ENCODE assay signal across 17 cellular contexts in genomic region chr5:91642592-91642991, GRCh38.
DNase-seq lines count a peak whose midpoint lies in the region; ATAC-seq and TF ChIP-seq lines count a peak whose summit lies in the region.
"Had no signal": no experiment of that assay in that cellular context is flagged by ENCODE, and none has a peak within 500 bp of the region (broad histone marks: within the 10 kb centered on the region; RNA-seq: fewer than 3 reads in every experiment).

No MANE protein-coding gene starts in this region.

- CTCF ChIA-PET in SK-N-SH (lab: Yijun Ruan, JAX) (interaction anchor here (0.7 to 2.3 kb wide), 22 partner anchors 9 to 1940 kb away, joined by 3 to 11 read pairs (median 5); partner anchors contain the start of gene NR2F1), Panc1 (lab: Charles Lee) (interaction anchor here (0.5 to 1.7 kb wide), 4 partner anchors 223 to 1959 kb away, joined by 3 to 8 read pairs (median 4); no protein-coding TSS in a partner anchor), HEK293T (lab: Yijun Ruan, JAX) (interaction anchor here (1.1 kb wide), 1 partner anchor 65 kb away, joined by 3 read pairs; no protein-coding TSS in a partner anchor)

- no peak overlapping the region for H3K4me2 ChIP-seq in SK-N-SH

- H3K4me1 ChIP-seq in SK-N-SH (ENCODE audit: control insufficient read depth in 1 of 2, insufficient read depth in 2 of 2, low read depth in 1 of 2, low read length in 1 of 2) (peaks cover 0 to 6% of the 10 kb centered on the region in 2 experiments; a peak in 2 of 4 replicates), Panc1 (ENCODE audit: control insufficient read depth, insufficient read depth, low read length) (peaks cover 11% of the 10 kb centered on the region), ascending aorta (no peaks in the 10 kb centered on the region)
- H3K4me1 ChIP-seq: Caco-2, HAP-1 had no signal

- intact Hi-C loops in Panc1 (cut with micrococcal nuclease; ENCODE audit: unreplicated experiment) (loop anchor here (10.0 kb wide), 2 partner anchors 232 to 1942 kb away; partner anchors contain the start of genes NR2F1 and NR2F1-AS1), ascending aorta (cut with DNase I) (no loop called here)

- H3K27me3 ChIP-seq in SK-N-SH (ENCODE audit: insufficient read depth) (no peaks in the 10 kb centered on the region), Panc1 (ENCODE audit: control insufficient read depth, insufficient read depth, low read length) (no peaks in the 10 kb centered on the region), ascending aorta (no peaks in the 10 kb centered on the region)

- no peaks in the 10 kb centered on the region for H4K20me1 ChIP-seq in SK-N-SH (ENCODE audit: insufficient read depth)

- DNase-seq in SK-N-SH (no peak), Panc1 (ENCODE audit: low read depth, low spot score) (no peak), middle frontal gyrus (ENCODE audit: extremely low spot score, low spot score) (peak; percentile 21), ascending aorta (ENCODE audit: low spot score in 2 of 2) (no peak), HEK293T (ENCODE audit: extremely low spot score) (no peak), NCI-H524 (lab: John Stamatoyannopoulos, UW) (no peak)
- DNase-seq: AML-193; Caco-2; CD4-positive, alpha-beta T cell; DMS153; HFFc6; IMR-90 had no signal

- in situ Hi-C loops in Panc1 (cut with HindIII; ENCODE audit: low pct_unique_long_range_greater_than_20kb, low sequenced_read_pairs): no loop called here

- H3K4me3 ChIP-seq in SK-N-SH (ENCODE audit: low read depth in 2 of 2, low read length in 1 of 2): no peak overlapping the region
- H3K4me3 ChIP-seq in Panc1 (ENCODE audit: low read depth in 2 of 2, low read length in 2 of 2): no peak overlapping the region
- H3K4me3 ChIP-seq in ascending aorta: no peak overlapping the region
- H3K4me3 ChIP-seq: GM12878, HAP-1, K562 had no signal

- no peaks in the 10 kb centered on the region for H3K36me3 ChIP-seq in SK-N-SH (replicated peaks in 1 of 2; ENCODE audit: control insufficient read depth in 1 of 2, insufficient read depth in 2 of 2, low read length in 1 of 2)
- H3K36me3 ChIP-seq in Panc1 (ENCODE audit: control insufficient read depth, insufficient read depth, low read length): no peaks in the 10 kb centered on the region
- no peaks in the 10 kb centered on the region for H3K36me3 ChIP-seq in ascending aorta
- H3K36me3 ChIP-seq: HAP-1 had no signal

- H3K27ac ChIP-seq in SK-N-SH (ENCODE audit: low read depth in 2 of 2, low read length in 1 of 2) (no peak overlapping the region), Panc1 (ENCODE audit: low read length) (peak overlapping the region; percentile 70), ascending aorta (no peak overlapping the region)
- H3K27ac ChIP-seq: C4-2B had no signal

- H2AFZ ChIP-seq in SK-N-SH (ENCODE audit: low read depth): no peak overlapping the region

- POLR2A ChIA-PET in SK-N-SH (lab: Yijun Ruan, JAX) (no interaction called here), Panc1 (lab: Charles Lee) (no interaction called here), HEK293T (lab: Yijun Ruan, JAX) (no interaction called here)

- peaks cover 6% of the 10 kb centered on the region for H3F3A ChIP-seq in SK-N-SH (replicated peaks; ENCODE audit: insufficient read depth)

- TF ChIP-seq RAD21 in SK-N-SH (IDR thresholded peaks at IDR 0.05; ENCODE audit: low read length): no peak

- ATAC-seq in SK-N-SH treated with all-trans-retinoic acid at 6 μM for 48 hours (peak; percentile 45; the same call in 2 of the 3 replicates), Panc1 (no peak)
- ATAC-seq: GM12878, K562 had no signal

- H3K79me2 ChIP-seq in SK-N-SH (ENCODE audit: insufficient read depth): no peaks in the 10 kb centered on the region

- no peak overlapping the region for H3K9ac ChIP-seq in SK-N-SH

- no peak for TF ChIP-seq EP300 in SK-N-SH (IDR thresholded peaks at IDR 0.05; ENCODE audit: borderline replicate concordance in 1 of 2, low read depth in 1 of 2, low read length in 1 of 2)

- TF ChIP-seq CTCF in SK-N-SH (IDR thresholded peaks at IDR 0.05) (no peak), Panc1 (IDR thresholded peaks at IDR 0.05) (no peak), ascending aorta (IDR thresholded peaks at IDR 0.05) (no peak)

- no TSS peak for BruUV-seq in Panc1 (replicated peaks; lab: Mats Ljungman, UMichigan)

- no peaks in the 10 kb centered on the region for H3K9me3 ChIP-seq in SK-N-SH
- no peaks in the 10 kb centered on the region for H3K9me3 ChIP-seq in Panc1 (ENCODE audit: control insufficient read depth, insufficient read depth, low read depth, low read length)
- H3K9me3 ChIP-seq in ascending aorta: no peaks in the 10 kb centered on the region
- H3K9me3 ChIP-seq: Caco-2, HAP-1 had no signal

- WGBS in SK-N-SH (ENCODE audit: low lambda C conversion rate): 64% methylated on average over 5 of the region's 5 CpGs

- H3K9me2 ChIP-seq in SK-N-SH: no peaks in the 10 kb centered on the region

TF ChIP-seq in SK-N-SH treated with all-trans-retinoic acid at 6 μM for 48 hours, 23 proteins besides CTCF, POLR2A, EP300 and RAD21:
- TF ChIP-seq ZFP30 (CRISPR knock-in tag; IDR thresholded peaks at IDR 0.05) (no peak), ZFP3 (CRISPR knock-in tag; IDR thresholded peaks at IDR 0.05) (no peak)

TF ChIP-seq in SK-N-SH, 30 proteins besides CTCF, POLR2A, EP300 and RAD21 (continues in another document):
- TF ChIP-seq NFIC (IDR thresholded peaks at IDR 0.05; ENCODE audit: borderline replicate concordance) (no peak), EZH2phosphoT487 (IDR thresholded peaks at IDR 0.05; ENCODE audit: borderline replicate concordance, low read depth) (no peak), FOXJ3 (CRISPR knock-in tag; IDR thresholded peaks at IDR 0.05) (no peak), SIN3A (IDR thresholded peaks at IDR 0.05; ENCODE audit: borderline replicate concordance, low read depth, low read length) (no peak), PBX3 (IDR thresholded peaks at IDR 0.05) (no peak), ZBTB33 (IDR thresholded peaks at IDR 0.05; ENCODE audit: borderline replicate concordance, low read depth) (no peak), MEF2A (IDR thresholded peaks at IDR 0.05; ENCODE audit: borderline replicate concordance, low read depth) (no peak), SMC3 (IDR thresholded peaks at IDR 0.05; ENCODE audit: low read depth, low read length) (no peak)

TF ChIP-seq in HEK293T, 16 proteins besides CTCF, POLR2A, EP300 and RAD21:
- TF ChIP-seq L3MBTL2 (conservative IDR thresholded peaks at IDR 0.05) (no peak), LEF1 (IDR thresholded peaks at IDR 0.05; ENCODE audit: borderline replicate concordance) (no peak), SP1 (IDR thresholded peaks at IDR 0.05) (no peak), FOXM1 (IDR thresholded peaks at IDR 0.05; ENCODE audit: borderline replicate concordance) (no peak), ELF4 (IDR thresholded peaks at IDR 0.05) (no peak), FOXA1 (IDR thresholded peaks at IDR 0.05) (no peak), NFRKB (IDR thresholded peaks at IDR 0.05) (no peak), BHLHE40 (IDR thresholded peaks at IDR 0.05; ENCODE audit: borderline replicate concordance) (no peak), HDGF (IDR thresholded peaks at IDR 0.05; ENCODE audit: borderline replicate concordance) (no peak)
